ENCODE assay signal across 1 cellular context in the genomic region with DNA sequence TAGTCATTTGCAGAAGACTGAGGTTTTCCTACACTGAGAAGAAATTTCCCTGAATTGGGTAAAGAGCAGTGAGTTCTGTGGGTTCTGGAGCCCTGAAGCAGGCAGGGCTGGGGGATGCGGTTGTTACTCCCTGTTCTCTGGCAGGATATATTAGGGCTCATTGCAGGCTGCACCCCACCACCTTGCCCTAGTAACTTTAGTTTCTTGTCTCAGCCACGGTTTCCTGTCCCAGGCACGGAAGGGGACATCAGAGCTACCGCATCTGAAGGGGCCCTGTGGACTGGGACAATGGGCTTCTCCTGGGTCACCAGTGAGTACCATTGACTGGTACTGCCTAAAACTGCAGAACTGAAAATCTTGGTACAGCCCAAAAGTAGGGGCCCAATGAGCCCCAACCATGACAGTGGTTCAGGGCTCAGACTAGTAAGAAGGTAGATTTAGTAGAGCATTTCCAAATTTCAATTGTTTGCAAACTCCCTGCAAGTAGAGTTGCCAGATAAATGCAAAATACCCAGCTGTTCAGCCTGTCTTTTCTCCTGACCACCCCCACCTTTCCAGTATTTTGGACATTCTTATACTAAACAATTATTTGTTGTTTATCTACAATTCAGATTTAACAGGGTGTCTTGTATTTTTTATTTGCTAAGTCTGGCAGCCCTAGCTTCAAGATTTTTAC.
A peak's percentile ranks its signal among the peaks of the same experiment; 100 is the strongest.
TF ChIP-seq lines count a peak whose summit lies in the region.

No MANE protein-coding gene starts in this region.

TF ChIP-seq in HepG2, 621 proteins besides CTCF, POLR2A, EP300 and RAD21:
- TF ChIP-seq YEATS2 (CRISPR knock-in tag; IDR thresholded peaks at IDR 0.05; ENCODE audit: borderline replicate concordance) = no peak
- TF ChIP-seq, protein P1, sequence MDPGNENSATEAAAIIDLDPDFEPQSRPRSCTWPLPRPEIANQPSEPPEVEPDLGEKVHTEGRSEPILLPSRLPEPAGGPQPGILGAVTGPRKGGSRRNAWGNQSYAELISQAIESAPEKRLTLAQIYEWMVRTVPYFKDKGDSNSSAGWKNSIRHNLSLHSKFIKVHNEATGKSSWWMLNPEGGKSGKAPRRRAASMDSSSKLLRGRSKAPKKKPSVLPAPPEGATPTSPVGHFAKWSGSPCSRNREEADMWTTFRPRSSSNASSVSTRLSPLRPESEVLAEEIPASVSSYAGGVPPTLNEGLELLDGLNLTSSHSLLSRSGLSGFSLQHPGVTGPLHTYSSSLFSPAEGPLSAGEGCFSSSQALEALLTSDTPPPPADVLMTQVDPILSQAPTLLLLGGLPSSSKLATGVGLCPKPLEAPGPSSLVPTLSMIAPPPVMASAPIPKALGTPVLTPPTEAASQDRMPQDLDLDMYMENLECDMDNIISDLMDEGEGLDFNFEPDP (CRISPR knock-in tag; conservative IDR thresholded peaks at IDR 0.05) = 0 out of 2 replicates have a peak, but pooled peaks have one; percentile 40
- no peak for TF ChIP-seq LCORL (IDR thresholded peaks at IDR 0.05)
- TF ChIP-seq LCORL (CRISPR knock-in tag; IDR thresholded peaks at IDR 0.05) = no peak
